Comparison of ENCODE assay signal across 15 cellular contexts in genomic region chr18:49565101-49565500, GRCh38. TPM values are rescaled to one million over a fixed set of nuclear protein-coding genes. Genes with fewer than 3 reads are reported as not detected.
"Had no signal": no experiment of that assay in that cellular context is flagged by ENCODE, and none has a peak within 500 bp of the region (broad histone marks: within the 10 kb centered on the region; RNA-seq: fewer than 3 reads in every experiment).

No MANE protein-coding gene starts in this region.

- ATAC-seq: activated naive CD8-positive, alpha-beta T cell treated with anti-CD3 and anti-CD28 coated beads, Interleukin-2, amount 50 U/mL, for 24 hours; activated T-helper 17 cell treated with anti-CD3 and anti-CD28 coated beads, Interleukin-2, amount 50 U/mL, for 72 hours; lower lobe of right lung had no signal

- H3K36me3 ChIP-seq: lower lobe of right lung, tibial nerve, WERI-Rb-1 had no signal

- DNase-seq: activated CD4-positive, alpha-beta T cell treated with anti-CD3 and anti-CD28 coated beads, Interleukin-2, amount 50 U/mL, for 48 hours; activated naive CD4-positive, alpha-beta T cell treated with Interleukin-2 at 50 U/mL for 16 hours; activated naive CD8-positive, alpha-beta T cell treated with anti-CD3 and anti-CD28 coated beads, Interleukin-2, amount 50 U/mL, for 24 hours; aorta; endodermal cell; lower lobe of right lung; naive B cell; stimulated activated CD4-positive, alpha-beta T cell treated with anti-CD3 and anti-CD28 coated beads, Interleukin-15, amount 100 ng/mL, for 24 hours; stimulated activated CD4-positive, alpha-beta T cell treated with anti-CD3 and anti-CD28 coated beads, Interleukin-4, amount 100 ng/mL, for 24 hours; stimulated activated naive CD4-positive, alpha-beta T cell had no signal

- H3K27ac ChIP-seq: lower lobe of right lung, SK-N-MC, tibial nerve, WERI-Rb-1 had no signal

- H3K4me1 Mint-ChIP-seq: activated T-helper 17 cell treated with anti-CD3 and anti-CD28 coated beads, Interleukin-2, amount 50 U/mL, for 72 hours had no signal

- H3K9me3 Mint-ChIP-seq: activated naive CD8-positive, alpha-beta T cell treated with anti-CD3 and anti-CD28 coated beads, Interleukin-2, amount 50 U/mL, for 24 hours; activated T-helper 17 cell treated with anti-CD3 and anti-CD28 coated beads, Interleukin-2, amount 50 U/mL, for 72 hours; endodermal cell; naive B cell had no signal

- H3K4me3 ChIP-seq: lower lobe of right lung, SK-N-MC, tibial nerve had no signal

- H3K9me3 ChIP-seq: lower lobe of right lung, tibial nerve had no signal

- H3K27ac Mint-ChIP-seq: activated naive CD8-positive, alpha-beta T cell treated with anti-CD3 and anti-CD28 coated beads, Interleukin-2, amount 50 U/mL, for 24 hours; activated T-helper 17 cell treated with anti-CD3 and anti-CD28 coated beads, Interleukin-2, amount 50 U/mL, for 72 hours; endodermal cell; naive B cell had no signal

- H3K4me3 Mint-ChIP-seq: activated naive CD8-positive, alpha-beta T cell treated with anti-CD3 and anti-CD28 coated beads, Interleukin-2, amount 50 U/mL, for 24 hours; activated T-helper 17 cell treated with anti-CD3 and anti-CD28 coated beads, Interleukin-2, amount 50 U/mL, for 72 hours; endodermal cell; naive B cell had no signal

RNA-seq across cellular contexts. Expression of gene LIPG, which starts 3.2 kb away (rescaled TPM):
- total RNA-seq: activated T-helper 17 cell treated with anti-CD3 and anti-CD28 coated beads, Interleukin-2, amount 50 U/mL, for 72 hours; T-helper 1 cell treated with Interleukin-12 subunit alpha and Interleukin-12 subunit beta and Interleukin-4 antibody, amounts not matched to agents 30 ng/mL and 1 ng/mL, for 36 hours had no signal
